In the genomic region with DNA sequence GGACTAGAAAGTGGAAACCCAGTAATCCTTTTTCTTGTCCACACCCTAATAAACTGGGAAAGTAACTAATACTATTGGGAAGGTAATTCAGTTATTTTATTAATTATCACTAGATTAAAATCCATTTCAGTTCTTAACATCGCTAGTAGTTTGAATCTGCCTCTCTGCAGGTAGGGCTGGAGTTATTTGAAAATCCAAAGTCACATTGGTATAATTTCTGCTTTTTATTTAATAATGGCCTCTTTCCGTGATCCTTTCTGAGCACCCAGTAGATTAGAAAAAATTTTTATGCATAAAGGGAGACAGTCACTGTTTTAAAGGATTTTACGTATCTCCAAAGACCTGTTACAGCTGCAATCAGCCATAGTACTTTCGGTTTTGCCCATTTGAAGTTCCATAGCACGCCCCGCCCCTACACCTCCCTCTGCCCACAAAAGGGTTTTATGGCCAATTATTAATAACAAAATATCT, we compare ENCODE assay signal across 8 cellular contexts. TPM values are rescaled to one million over a fixed set of nuclear protein-coding genes. Genes with fewer than 3 reads are reported as not detected.
DNase-seq lines count a peak whose midpoint lies in the region; ATAC-seq and TF ChIP-seq lines count a peak whose summit lies in the region.

No MANE protein-coding gene starts in this region.

- H3K4me1 Mint-ChIP-seq in CD8-positive, alpha-beta memory T cell: peaks cover 39 to 51% (median 48%) of the 10 kb centered on the region in 3 donors
- H3K4me1 Mint-ChIP-seq in activated T-helper 17 cell treated with anti-CD3 and anti-CD28 coated beads, Interleukin-2, amount 50 U/mL, for 72 hours: peaks cover 17% of the 10 kb centered on the region

- DNase-seq in CD8-positive, alpha-beta memory T cell: peak; percentile 46 to 71 (median 65)
- DNase-seq in NT2/D1 (ENCODE audit: low read depth, low spot score): no peak
- peak; percentile 81 for DNase-seq in fibroblast of villous mesenchyme (ENCODE audit: low read depth)
- DNase-seq in uterus: peak in 1 of 2 donors; percentile 44

- H3K4me3 Mint-ChIP-seq in CD8-positive, alpha-beta memory T cell: peak overlapping the region; percentile 90 to 99 (median 95)
- peak overlapping the region; percentile 87 for H3K4me3 Mint-ChIP-seq in activated T-helper 17 cell treated with anti-CD3 and anti-CD28 coated beads, Interleukin-2, amount 50 U/mL, for 72 hours

- no peaks in the 10 kb centered on the region for H3K27me3 Mint-ChIP-seq in CD8-positive, alpha-beta memory T cell
- H3K27me3 Mint-ChIP-seq in activated T-helper 17 cell treated with anti-CD3 and anti-CD28 coated beads, Interleukin-2, amount 50 U/mL, for 72 hours: no peaks in the 10 kb centered on the region

- H2AFZ ChIP-seq in neuron (ENCODE audit: low read depth, low read length): peak overlapping the region; percentile 79

- H3K9me3 Mint-ChIP-seq in CD8-positive, alpha-beta memory T cell: no peaks in the 10 kb centered on the region
- H3K9me3 Mint-ChIP-seq in activated T-helper 17 cell treated with anti-CD3 and anti-CD28 coated beads, Interleukin-2, amount 50 U/mL, for 72 hours: no peaks in the 10 kb centered on the region

- ATAC-seq in GM19328 (IDR thresholded peaks at IDR 0.05; ENCODE audit: unreplicated experiment) (peak; percentile 40), HG03378 (IDR thresholded peaks at IDR 0.05; ENCODE audit: unreplicated experiment) (peak; percentile 62)
- ATAC-seq in activated T-helper 17 cell treated with anti-CD3 and anti-CD28 coated beads, Interleukin-2, amount 50 U/mL, for 72 hours (replicated peaks): peak; percentile 46

- peaks cover 17 to 62% (median 17%) of the 10 kb centered on the region in 3 donors for H3K36me3 Mint-ChIP-seq in CD8-positive, alpha-beta memory T cell
- H3K36me3 Mint-ChIP-seq in activated T-helper 17 cell treated with anti-CD3 and anti-CD28 coated beads, Interleukin-2, amount 50 U/mL, for 72 hours (ENCODE audit: low read depth): peaks cover 86% of the 10 kb centered on the region

- TF ChIP-seq CTCF in fibroblast of villous mesenchyme (IDR thresholded peaks at IDR 0.05; ENCODE audit: insufficient read depth, low read depth, low read length) (no peak), uterus (IDR thresholded peaks at IDR 0.05) (no peak)

- no peaks in the 10 kb centered on the region for H3K9me3 ChIP-seq in CD8-positive, alpha-beta memory T cell (ENCODE audit: low read length)
- H3K9me3 ChIP-seq in NT2/D1 (ENCODE audit: insufficient read depth, low read length) (no peaks in the 10 kb centered on the region), neuron (ENCODE audit: low read length) (peaks cover 2% of the 10 kb centered on the region), uterus (no peaks in the 10 kb centered on the region)

- peak overlapping the region; percentile 93 for H3K4me3 ChIP-seq in CD8-positive, alpha-beta memory T cell (ENCODE audit: low read length)
- H3K4me3 ChIP-seq in NT2/D1 (ENCODE audit: insufficient read length, low read depth): peak overlapping the region; percentile 78
- peak overlapping the region; percentile 82 for H3K4me3 ChIP-seq in fibroblast of villous mesenchyme (ENCODE audit: low read depth, low read length)
- peak overlapping the region; percentile 82 for H3K4me3 ChIP-seq in neuron (ENCODE audit: low read length)
- peak overlapping the region; percentile 76 to 91 for H3K4me3 ChIP-seq in uterus

- POLR2A ChIA-PET in CD8-positive, alpha-beta memory T cell (lab: Charles Lee): interaction anchor here (0.6 to 2.0 kb wide), 3 partner anchors 18 to 392 kb away, joined by 3 to 13 read pairs (median 6); a partner anchor contains a TSS

- peak overlapping the region; percentile 77 for H3K9ac ChIP-seq in NT2/D1 (ENCODE audit: insufficient read length, low read depth)

- H3K36me3 ChIP-seq in CD8-positive, alpha-beta memory T cell (ENCODE audit: insufficient read depth, low read length): peaks cover 7% of the 10 kb centered on the region
- peaks cover 49% of the 10 kb centered on the region for H3K36me3 ChIP-seq in NT2/D1 (ENCODE audit: insufficient read depth, insufficient read length, low read length)
- H3K36me3 ChIP-seq in neuron (ENCODE audit: insufficient read depth, low read length): peaks cover 42% of the 10 kb centered on the region
- no peaks in the 10 kb centered on the region for H3K36me3 ChIP-seq in uterus

- CTCF ChIA-PET in CD8-positive, alpha-beta memory T cell (lab: Charles Lee): interaction anchor here (0.6 to 2.5 kb wide), 8 partner anchors 15 to 407 kb away, joined by 3 to 12 read pairs (median 5); a partner anchor contains a TSS

- peak overlapping the region; percentile 96 to 100 (median 98) for H3K27ac Mint-ChIP-seq in CD8-positive, alpha-beta memory T cell
- peak overlapping the region; percentile 94 for H3K27ac Mint-ChIP-seq in activated T-helper 17 cell treated with anti-CD3 and anti-CD28 coated beads, Interleukin-2, amount 50 U/mL, for 72 hours

- no peaks in the 10 kb centered on the region for H3K27me3 ChIP-seq in CD8-positive, alpha-beta memory T cell (ENCODE audit: insufficient read depth, low read length, poor library complexity, severe bottlenecking)
- H3K27me3 ChIP-seq in NT2/D1 (ENCODE audit: insufficient read depth, insufficient read length) (no peaks in the 10 kb centered on the region), neuron (ENCODE audit: insufficient read depth, low read length) (no peaks in the 10 kb centered on the region), uterus (no peaks in the 10 kb centered on the region)

- intact Hi-C loops in uterus (cut with DNase I; ENCODE audit: low total_unique reads): no loop called here

- TF ChIP-seq POLR2A in uterus (IDR thresholded peaks at IDR 0.05): no peak

- peaks cover 21% of the 10 kb centered on the region for H3K4me1 ChIP-seq in CD8-positive, alpha-beta memory T cell (ENCODE audit: insufficient read depth, low read length)
- H3K4me1 ChIP-seq in NT2/D1 (ENCODE audit: insufficient read depth, insufficient read length) (no peaks in the 10 kb centered on the region), neuron (ENCODE audit: insufficient read depth, low read length) (peaks cover 5% of the 10 kb centered on the region), uterus (peaks cover 3 to 9% of the 10 kb centered on the region in 2 donors)

- H3K27ac ChIP-seq in CD8-positive, alpha-beta memory T cell (ENCODE audit: low read depth, low read length): peak overlapping the region; percentile 81
- H3K27ac ChIP-seq in uterus: peak overlapping the region; percentile 90 to 97

RNA-seq across cellular contexts. Expression of a gene that starts 0.6 kb away (rescaled TPM):
- total RNA-seq in CD8-positive, alpha-beta memory T cell: 100 to 1,000 TPM; 104 to 111 TPM
- polyA plus RNA-seq in CD8-positive, alpha-beta memory T cell: 76.4 TPM
- total RNA-seq in activated T-helper 17 cell treated with anti-CD3 and anti-CD28 coated beads, Interleukin-2, amount 50 U/mL, for 72 hours: 100 to 1,000 TPM in 1 of 2 donors, 10 to 100 TPM in 1; 93.4 to 103 TPM
- total RNA-seq in fibroblast of villous mesenchyme (272 and 369 TPM in 2 replicates), uterus (100 to 1,000 TPM in 2 of 4 donors, 10 to 100 TPM in 2; 73.3 to 279 (median 94.8) TPM)

RNA-seq across cellular contexts. Expression of a gene that starts 20.0 kb away (rescaled TPM):
- 100 to 1,000 TPM; 337 to 344 TPM for total RNA-seq in CD8-positive, alpha-beta memory T cell
- polyA plus RNA-seq in CD8-positive, alpha-beta memory T cell: 159 TPM
- total RNA-seq in activated T-helper 17 cell treated with anti-CD3 and anti-CD28 coated beads, Interleukin-2, amount 50 U/mL, for 72 hours: 100 to 1,000 TPM; 239 to 246 TPM
- total RNA-seq in fibroblast of villous mesenchyme (145 and 148 TPM in 2 replicates), uterus (100 to 1,000 TPM in 3 of 4 donors, 10 to 100 TPM in 1; 81.7 to 213 (median 126) TPM)
